9 cellular contexts compared by ENCODE assay signal in the genomic region with DNA sequence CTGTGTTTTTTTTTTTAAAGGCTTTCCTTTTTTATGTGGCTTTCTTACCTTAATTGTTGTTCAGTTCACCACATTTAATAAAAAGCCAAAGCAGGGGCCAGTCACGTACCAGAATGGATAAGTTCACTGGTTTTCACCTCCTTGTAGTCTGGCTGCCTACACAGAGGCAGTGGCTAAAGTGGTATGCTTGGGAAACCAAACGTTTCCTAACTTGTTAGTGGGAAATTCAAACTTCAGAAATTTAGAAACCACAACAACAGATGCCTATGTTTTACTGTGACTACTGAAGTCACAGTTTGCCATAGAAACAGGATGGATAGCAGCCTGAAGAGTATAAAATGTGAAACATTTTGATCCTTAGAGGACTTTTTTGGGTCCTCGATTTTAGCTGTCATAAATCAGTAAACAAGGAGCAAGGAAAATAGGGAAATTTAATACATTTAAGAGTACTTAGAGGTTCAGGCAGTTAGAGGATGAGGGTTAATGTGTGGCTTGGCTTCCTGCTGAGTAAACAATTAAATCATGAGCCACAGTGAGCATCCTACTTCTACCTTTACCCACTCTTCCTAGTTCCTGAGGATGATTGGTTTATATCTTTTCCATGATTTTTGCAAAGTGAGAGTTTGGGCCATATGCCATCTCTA. TPM values are rescaled to one million over a fixed set of nuclear protein-coding genes. Genes with fewer than 3 reads are reported as not detected.
DNase-seq lines count a peak whose midpoint lies in the region; ATAC-seq and TF ChIP-seq lines count a peak whose summit lies in the region.
"Had no signal": no experiment of that assay in that cellular context is flagged by ENCODE, and none has a peak within 500 bp of the region (broad histone marks: within the 10 kb centered on the region; RNA-seq: fewer than 3 reads in every experiment).

No MANE protein-coding gene starts in this region.

- no peaks in the 10 kb centered on the region for H3K27me3 Mint-ChIP-seq in effector memory CD8-positive, alpha-beta T cell
- H3K27me3 Mint-ChIP-seq in Caco-2 (ENCODE audit: insufficient read depth, unreplicated experiment) = no peaks in the 10 kb centered on the region

- CTCF ChIA-PET in Caco-2 (lab: Charles Lee) = no interaction called here

- ATAC-seq in effector memory CD8-positive, alpha-beta T cell (replicated peaks) = peak; percentile 50
- ATAC-seq in stimulated activated effector memory CD8-positive, alpha-beta T cell treated with anti-CD3 and anti-CD28 coated beads, Interleukin-12 subunit alpha, Interleukin-12 subunit beta, amount 100 ng/mL, for 72 hours = peak; percentile 62
- no peak for ATAC-seq in GM18517 (IDR thresholded peaks at IDR 0.05; ENCODE audit: unreplicated experiment)
- no peak for ATAC-seq in HG03442 (IDR thresholded peaks at IDR 0.05; ENCODE audit: unreplicated experiment)

- H3K4me3 ChIP-seq in Caco-2 (ENCODE audit: low read depth, low read length) = no peak overlapping the region

- BruUV-seq in Caco-2 (replicated peaks; lab: Mats Ljungman, UMichigan) = no TSS peak

- peaks cover 3% of the 10 kb centered on the region for H3K36me3 Mint-ChIP-seq in effector memory CD8-positive, alpha-beta T cell (ENCODE audit: insufficient read depth)
- H3K36me3 Mint-ChIP-seq in stimulated activated effector memory CD8-positive, alpha-beta T cell treated with anti-CD3 and anti-CD28 coated beads, Interleukin-12 subunit alpha, Interleukin-12 subunit beta, amount 100 ng/mL, for 72 hours = peaks cover 6% of the 10 kb centered on the region
- peaks cover 74% of the 10 kb centered on the region for H3K36me3 Mint-ChIP-seq in Caco-2 (ENCODE audit: insufficient read depth, unreplicated experiment)
- H3K36me3 Mint-ChIP-seq: immature natural killer cell had no signal

- peak overlapping the region; percentile 4 to 26 for H3K27ac Mint-ChIP-seq in effector memory CD8-positive, alpha-beta T cell
- peak overlapping the region; percentile 43 for H3K27ac Mint-ChIP-seq in stimulated activated effector memory CD8-positive, alpha-beta T cell treated with anti-CD3 and anti-CD28 coated beads, Interleukin-12 subunit alpha, Interleukin-12 subunit beta, amount 100 ng/mL, for 72 hours
- no peak overlapping the region for H3K27ac Mint-ChIP-seq in Caco-2 (ENCODE audit: unreplicated experiment)

- H3K4me1 ChIP-seq in Caco-2 = peaks cover 7% of the 10 kb centered on the region

- peak; percentile 58 for DNase-seq in NCI-H1092 treated with DMSO at 0.1 percent for 48 hours (lab: John Stamatoyannopoulos, UW)
- no peak for DNase-seq in NCI-H1092 (lab: John Stamatoyannopoulos, UW)
- peak; percentile 49 for DNase-seq in NCI-H128 (lab: John Stamatoyannopoulos, UW; ENCODE audit: unreplicated experiment)
- no peak for DNase-seq in effector memory CD8-positive, alpha-beta T cell
- DNase-seq in stimulated activated effector memory CD8-positive, alpha-beta T cell treated with anti-CD3 and anti-CD28 coated beads, Interleukin-12 subunit alpha, Interleukin-12 subunit beta, amount 100 ng/mL, for 72 hours (ENCODE audit: low spot score in 2 of 2) = no peak
- no peak for DNase-seq in Caco-2

- intact Hi-C loops in Caco-2 (cut with micrococcal nuclease; ENCODE audit: unreplicated experiment) = no loop called here

- H3K4me1 Mint-ChIP-seq in effector memory CD8-positive, alpha-beta T cell (ENCODE audit: low read depth in 2 of 2) = peaks cover 11 to 14% of the 10 kb centered on the region in 2 donors
- H3K4me1 Mint-ChIP-seq in stimulated activated effector memory CD8-positive, alpha-beta T cell treated with anti-CD3 and anti-CD28 coated beads, Interleukin-12 subunit alpha, Interleukin-12 subunit beta, amount 100 ng/mL, for 72 hours = peaks cover 30% of the 10 kb centered on the region
- peaks cover 15% of the 10 kb centered on the region for H3K4me1 Mint-ChIP-seq in Caco-2 (ENCODE audit: low read depth, unreplicated experiment)

- H3K4me3 Mint-ChIP-seq in effector memory CD8-positive, alpha-beta T cell = peak overlapping the region in 1 of 2 donors; percentile 39
- H3K4me3 Mint-ChIP-seq in stimulated activated effector memory CD8-positive, alpha-beta T cell treated with anti-CD3 and anti-CD28 coated beads, Interleukin-12 subunit alpha, Interleukin-12 subunit beta, amount 100 ng/mL, for 72 hours = peak overlapping the region; percentile 29
- H3K4me3 Mint-ChIP-seq in Caco-2 (ENCODE audit: unreplicated experiment) = no peak overlapping the region

- no peaks in the 10 kb centered on the region for H3K9me3 ChIP-seq in Caco-2

- H3K36me3 ChIP-seq in Caco-2 (ENCODE audit: control insufficient read depth, insufficient read depth, low read length) = peaks cover 3% of the 10 kb centered on the region

- TF ChIP-seq CTCF in Caco-2 (IDR thresholded peaks at IDR 0.05; ENCODE audit: insufficient read depth in 1 of 2, low read depth in 1 of 2, low read length in 1 of 2, severe bottlenecking in 1 of 2, unreplicated experiment in 1 of 2) = no peak

- H3K9me3 Mint-ChIP-seq in effector memory CD8-positive, alpha-beta T cell = no peaks in the 10 kb centered on the region
- H3K9me3 Mint-ChIP-seq in stimulated activated effector memory CD8-positive, alpha-beta T cell treated with anti-CD3 and anti-CD28 coated beads, Interleukin-12 subunit alpha, Interleukin-12 subunit beta, amount 100 ng/mL, for 72 hours = no peaks in the 10 kb centered on the region
- peaks cover 9% of the 10 kb centered on the region for H3K9me3 Mint-ChIP-seq in Caco-2 (ENCODE audit: unreplicated experiment)
- H3K9me3 Mint-ChIP-seq: immature natural killer cell had no signal

- no peaks in the 10 kb centered on the region for H3K27me3 ChIP-seq in Caco-2 (replicated peaks; ENCODE audit: control insufficient read depth, insufficient read depth, low read length)

- POLR2A ChIA-PET in Caco-2 (lab: Charles Lee) = no interaction called here

RNA-seq across cellular contexts. Expression of a gene that starts 48.6 kb away (rescaled TPM):
- total RNA-seq in Caco-2 (2022) = 36.3 and 54.4 TPM in 2 replicates

Comparison
In these comparisons a context has a peak if more than half of its experiments do, and no peak if none do; other contexts are left out.
1. DNase-seq: peak in NCI-H1092 treated with DMSO at 0.1 percent for 48 hours (single experiment) and NCI-H128 (single experiment); none in NCI-H1092 (single experiment), effector memory CD8-positive, alpha-beta T cell (0 of 3), stimulated activated effector memory CD8-positive, alpha-beta T cell treated with anti-CD3 and anti-CD28 coated beads, Interleukin-12 subunit alpha, Interleukin-12 subunit beta, amount 100 ng/mL, for 72 hours (0 of 2) and Caco-2 (0 of 2).
2. ATAC-seq: peak in effector memory CD8-positive, alpha-beta T cell (single experiment) and stimulated activated effector memory CD8-positive, alpha-beta T cell treated with anti-CD3 and anti-CD28 coated beads, Interleukin-12 subunit alpha, Interleukin-12 subunit beta, amount 100 ng/mL, for 72 hours (single experiment); none in GM18517 (single experiment) and HG03442 (single experiment).